In the genomic region with DNA sequence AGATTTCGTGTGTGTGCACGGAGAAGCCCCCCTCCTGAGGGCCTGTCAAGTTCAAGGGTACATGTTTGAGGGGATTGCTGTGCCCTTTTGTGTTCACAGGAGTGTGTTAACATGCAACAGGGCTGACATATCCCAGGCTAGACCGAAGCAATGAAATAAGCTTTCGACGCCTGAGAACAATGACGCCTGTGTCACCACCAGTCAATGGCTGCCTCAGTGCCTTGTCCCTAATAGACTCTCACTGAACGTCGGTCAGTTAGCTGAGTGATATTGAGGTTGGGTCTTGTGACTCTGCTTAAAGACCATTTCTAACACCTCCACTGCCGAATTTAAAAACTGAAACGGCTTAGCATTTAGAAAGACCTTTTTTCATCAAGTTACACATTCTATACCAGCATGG, we compare ENCODE assay signal across 19 cellular contexts.
"Had no signal": no experiment of that assay in that cellular context is flagged by ENCODE, and none has a peak within 500 bp of the region (broad histone marks: within the 10 kb centered on the region; RNA-seq: fewer than 3 reads in every experiment).

No MANE protein-coding gene starts in this region.

- ATAC-seq: activated T-cell treated with anti-CD3 and anti-CD28 coated beads, Interleukin-2, amount 50 U/mL, for 72 hours; esophagus mucosa; gastroesophageal sphincter; left ventricle myocardium superior; natural killer cell had no signal

- DNase-seq: activated CD4-positive, alpha-beta T cell treated with anti-CD3 and anti-CD28 coated beads for 1 hour; activated CD8-positive, alpha-beta memory T cell treated with anti-CD3 and anti-CD28 coated beads for 24 hours; activated CD8-positive, alpha-beta memory T cell treated with anti-CD3 and anti-CD28 coated beads, Interleukin-2, amount 50 U/mL, for 48 hours; activated gamma-delta T cell; activated T-cell treated with anti-CD3 and anti-CD28 coated beads, Interleukin-2, amount 50 U/mL, for 72 hours; adrenal gland; cerebellar nuclear complex; effector CD4-positive, alpha-beta T cell; left ventricle myocardium superior; natural killer cell; retina; stimulated activated CD4-positive, alpha-beta T cell treated with anti-CD3 and anti-CD28 coated beads, Interleukin-12 subunit alpha, Interleukin-12 subunit beta, amount 100 ng/mL, for 4 hours; stimulated activated CD4-positive, alpha-beta T cell treated with anti-CD3 and anti-CD28 coated beads, Interleukin-1b, Interleukin-23, amount 100 ng/mL, for 48 hours; stimulated activated CD8-positive, alpha-beta memory T cell treated with anti-CD3 and anti-CD28 coated beads, Interleukin-4, amount 100 ng/mL, for 48 hours; stimulated activated naive CD4-positive, alpha-beta T cell; T1000; tibial artery had no signal
